17 cellular contexts compared by ENCODE assay signal in genomic region chr18:22493255-22493654, GRCh38.
DNase-seq lines count a peak whose midpoint lies in the region; ATAC-seq and TF ChIP-seq lines count a peak whose summit lies in the region.
"Had no signal": no experiment of that assay in that cellular context is flagged by ENCODE, and none has a peak within 500 bp of the region (broad histone marks: within the 10 kb centered on the region; RNA-seq: fewer than 3 reads in every experiment).

No MANE protein-coding gene starts in this region.

- peak overlapping the region; percentile 83; the same call in 1 of the 2 replicates for H4K5ac ChIP-seq in IMR-90 (ENCODE audit: low read depth, low read length)

- dilution Hi-C loops in IMR-90 (cut with HindIII; ENCODE audit: low sequenced_read_pairs, unreplicated experiment) = no loop called here

- H2BK20ac ChIP-seq in IMR-90 (ENCODE audit: low read depth, low read length) = peak overlapping the region; percentile 94; the same call in 1 of the 2 replicates

- H3K9me3 ChIP-seq in IMR-90 (ENCODE audit: control insufficient read depth, insufficient read depth, low read length) = peaks cover 3% of the 10 kb centered on the region; the same call in 1 of the 2 replicates
- no peaks in the 10 kb centered on the region for H3K9me3 ChIP-seq in smooth muscle cell (replicated peaks; ENCODE audit: low read depth)
- H3K9me3 ChIP-seq: BLaER1, HAP-1 had no signal

- H2AK9ac ChIP-seq in IMR-90 (replicated peaks; ENCODE audit: low read depth, low read length, poor library complexity) = no peak overlapping the region

- H3K4me2 ChIP-seq in IMR-90 (ENCODE audit: low read depth, low read length) = no peak overlapping the region
- peak overlapping the region; percentile 56 for H3K4me2 ChIP-seq in smooth muscle cell
- H3K4me2 ChIP-seq: BLaER1, KMS-11 had no signal

- peak overlapping the region; percentile 64 for H2BK5ac ChIP-seq in IMR-90 (ENCODE audit: low read depth, low read length, poor library complexity, severe bottlenecking)

- H3K27ac ChIP-seq in IMR-90 (ENCODE audit: insufficient read depth, low read length) (no peak overlapping the region), coronary artery (peak overlapping the region; percentile 60 to 74), smooth muscle cell (ENCODE audit: low read depth) (peak overlapping the region; percentile 84)
- H3K27ac ChIP-seq: BLaER1, KMS-11 had no signal

- TF ChIP-seq RAD21 in IMR-90 (IDR thresholded peaks at IDR 0.05; ENCODE audit: low read length) = no peak

- no peak overlapping the region for H3K56ac ChIP-seq in IMR-90 (ENCODE audit: extremely low read depth, insufficient read depth, low read length)

- peak overlapping the region; percentile 86; the same call in 1 of the 3 replicates for H2BK15ac ChIP-seq in IMR-90 (ENCODE audit: low read depth, low read length)

- H3K4me3 ChIP-seq in IMR-90 (ENCODE audit: insufficient read depth, low read depth, low read length) = no peak overlapping the region
- H3K4me3 ChIP-seq in coronary artery = no peak overlapping the region
- H3K4me3 ChIP-seq in smooth muscle cell = no peak overlapping the region
- H3K4me3 ChIP-seq: BLaER1, HAP-1 had no signal

- POLR2A ChIA-PET in IMR-90 (lab: Charles Lee; ENCODE audit: unreplicated experiment) = no interaction called here

- H3K4me1 ChIP-seq in IMR-90 (ENCODE audit: control insufficient read depth, insufficient read depth, low read length) = peaks cover 10% of the 10 kb centered on the region
- peaks cover 14% of the 10 kb centered on the region for H3K4me1 ChIP-seq in smooth muscle cell (ENCODE audit: low read depth)
- H3K4me1 ChIP-seq: BLaER1, HAP-1 had no signal

- peak overlapping the region; percentile 96 for H2BK120ac ChIP-seq in IMR-90 (ENCODE audit: low read depth, low read length)

- 0 out of 2 replicates have a peak overlapping the region, but pooled peaks have one; percentile 82 for H3K23ac ChIP-seq in IMR-90 (ENCODE audit: low read depth, low read length)

- H2AFZ ChIP-seq in IMR-90 (replicated peaks; ENCODE audit: low read length, poor library complexity) = no peak overlapping the region
- no peak overlapping the region for H2AFZ ChIP-seq in smooth muscle cell (ENCODE audit: low read depth)

- CTCF ChIA-PET in IMR-90 (lab: Yijun Ruan, JAX) = no interaction called here

- H4K20me1 ChIP-seq in IMR-90 (ENCODE audit: insufficient read depth, low read length) = no peaks in the 10 kb centered on the region
- no peaks in the 10 kb centered on the region for H4K20me1 ChIP-seq in smooth muscle cell (ENCODE audit: low read depth)
- H4K20me1 ChIP-seq: BLaER1 had no signal

- peak overlapping the region; percentile 76; the same call in 1 of the 2 replicates for H3K14ac ChIP-seq in IMR-90 (replicated peaks; ENCODE audit: low read depth, low read length)

- ATAC-seq in IMR-90 (ENCODE audit: low read depth) = no peak

- in situ Hi-C loops in IMR-90 (cut with MboI; ENCODE audit: low sequenced_read_pairs) = no loop called here

- TF ChIP-seq CTCF in IMR-90 (conservative IDR thresholded peaks at IDR 0.05; ENCODE audit: low read depth, low read length) (no peak), coronary artery (IDR thresholded peaks at IDR 0.05) (no peak), smooth muscle cell (IDR thresholded peaks at IDR 0.05; ENCODE audit: borderline replicate concordance, insufficient read depth, poor library complexity, severe bottlenecking) (no peak)

- no peaks in the 10 kb centered on the region for H3K36me3 ChIP-seq in IMR-90 (ENCODE audit: control insufficient read depth, insufficient read depth, low read length)
- H3K36me3 ChIP-seq in smooth muscle cell (ENCODE audit: low read depth) = peaks cover 6% of the 10 kb centered on the region
- H3K36me3 ChIP-seq: BLaER1, HAP-1 had no signal

- H4K8ac ChIP-seq in IMR-90 (ENCODE audit: low read depth in 2 of 2, low read length in 2 of 2) = peak overlapping the region; percentile 83 to 93; a peak in 3 of 4 replicates

- H3K79me2 ChIP-seq in smooth muscle cell (ENCODE audit: low read depth) = no peaks in the 10 kb centered on the region

- H3F3A ChIP-seq in smooth muscle cell (ENCODE audit: low read depth) = peaks cover 24% of the 10 kb centered on the region

- peak overlapping the region; percentile 93; the same call in 1 of the 2 replicates for H3K18ac ChIP-seq in IMR-90 (ENCODE audit: low read depth, low read length)

- no peaks in the 10 kb centered on the region for H3K79me1 ChIP-seq in IMR-90 (ENCODE audit: low read depth in 1 of 2, low read length in 2 of 2)

- H3K9ac ChIP-seq in IMR-90 (ENCODE audit: low read depth, low read length) (no peak overlapping the region), smooth muscle cell (ENCODE audit: low read depth) (peak overlapping the region; percentile 21)
- H3K9ac ChIP-seq: BLaER1, KMS-11 had no signal

- no peak overlapping the region for H2AK5ac ChIP-seq in IMR-90 (ENCODE audit: low read depth, low read length)

- H3K27me3 ChIP-seq in IMR-90 (ENCODE audit: control insufficient read depth, insufficient read depth, low read length) (no peaks in the 10 kb centered on the region), smooth muscle cell (ENCODE audit: low read depth) (no peaks in the 10 kb centered on the region)
- H3K27me3 ChIP-seq: BLaER1 had no signal

- H3K9me1 ChIP-seq in IMR-90 (ENCODE audit: insufficient read depth, low read length) = peaks cover 5% of the 10 kb centered on the region; the same call in 1 of the 2 replicates

- no TSS peak for BruUV-seq in IMR-90 (replicated peaks; lab: Mats Ljungman, UMichigan)

- intact Hi-C loops in IMR-90 (cut with micrococcal nuclease) = no loop called here

- H3K4ac ChIP-seq in IMR-90 (ENCODE audit: low read depth, low read length) = peak overlapping the region; percentile 89; the same call in 1 of the 2 replicates

- DNase-seq in DMS153 treated with DMSO at 0.1 percent for 48 hours (lab: John Stamatoyannopoulos, UW; ENCODE audit: unreplicated experiment) = peak; percentile 19
- DNase-seq in IMR-90 = no peak
- no peak for DNase-seq in coronary artery (ENCODE audit: low spot score)
- no peak for DNase-seq in smooth muscle cell (lab: John Stamatoyannopoulos, UW; ENCODE audit: unreplicated experiment)
- DNase-seq in OCI-M2 (lab: John Stamatoyannopoulos, UW; ENCODE audit: unreplicated experiment) = no peak
- DNase-seq in COLO668 (lab: John Stamatoyannopoulos, UW; ENCODE audit: unreplicated experiment) = no peak
- DNase-seq in NCI-H82 (lab: John Stamatoyannopoulos, UW) = no peak
- DNase-seq: COR-L47, DND-41, GF-D8, NCI-H1417 treated with DMSO at 0.1 percent for 48 hours, NCI-H2029 treated with DMSO at 0.1 percent for 48 hours, NCI-H510A treated with DMSO at 0.1 percent for 48 hours, SIG-M5 had no signal

- H4K91ac ChIP-seq in IMR-90 (ENCODE audit: insufficient read depth, low read depth, low read length) = peak overlapping the region; percentile 83; the same call in 1 of the 2 replicates

- TF ChIP-seq POLR2A in IMR-90 (IDR thresholded peaks at IDR 0.05; ENCODE audit: low read depth, low read length) = no peak

TF ChIP-seq in IMR-90, 13 proteins besides CTCF, POLR2A, EP300 and RAD21:
- TF ChIP-seq FOS (IDR thresholded peaks at IDR 0.05; ENCODE audit: low read depth, low read length) (no peak), BHLHE40 (IDR thresholded peaks at IDR 0.05; ENCODE audit: low read depth, low read length) (no peak), CEBPB (IDR thresholded peaks at IDR 0.05; ENCODE audit: low read depth, low read length) (no peak), RFX5 (IDR thresholded peaks at IDR 0.05; ENCODE audit: low read depth, low read length) (no peak), MXI1 (IDR thresholded peaks at IDR 0.05; ENCODE audit: borderline replicate concordance, low read depth, low read length) (no peak), RCOR1 (IDR thresholded peaks at IDR 0.05; ENCODE audit: insufficient replicate concordance, low read length) (no peak), MAZ (IDR thresholded peaks at IDR 0.05; ENCODE audit: borderline replicate concordance, low read depth, low read length) (no peak), MAFK (IDR thresholded peaks at IDR 0.05; ENCODE audit: low read depth, low read length) (no peak), NFE2L2 (IDR thresholded peaks at IDR 0.05; ENCODE audit: low read depth, low read length) (no peak)
- TF ChIP-seq, protein P1, sequence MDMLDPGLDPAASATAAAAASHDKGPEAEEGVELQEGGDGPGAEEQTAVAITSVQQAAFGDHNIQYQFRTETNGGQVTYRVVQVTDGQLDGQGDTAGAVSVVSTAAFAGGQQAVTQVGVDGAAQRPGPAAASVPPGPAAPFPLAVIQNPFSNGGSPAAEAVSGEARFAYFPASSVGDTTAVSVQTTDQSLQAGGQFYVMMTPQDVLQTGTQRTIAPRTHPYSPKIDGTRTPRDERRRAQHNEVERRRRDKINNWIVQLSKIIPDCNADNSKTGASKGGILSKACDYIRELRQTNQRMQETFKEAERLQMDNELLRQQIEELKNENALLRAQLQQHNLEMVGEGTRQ (IDR thresholded peaks at IDR 0.05; ENCODE audit: low read depth, low read length) = no peak
- TF ChIP-seq, protein P2, sequence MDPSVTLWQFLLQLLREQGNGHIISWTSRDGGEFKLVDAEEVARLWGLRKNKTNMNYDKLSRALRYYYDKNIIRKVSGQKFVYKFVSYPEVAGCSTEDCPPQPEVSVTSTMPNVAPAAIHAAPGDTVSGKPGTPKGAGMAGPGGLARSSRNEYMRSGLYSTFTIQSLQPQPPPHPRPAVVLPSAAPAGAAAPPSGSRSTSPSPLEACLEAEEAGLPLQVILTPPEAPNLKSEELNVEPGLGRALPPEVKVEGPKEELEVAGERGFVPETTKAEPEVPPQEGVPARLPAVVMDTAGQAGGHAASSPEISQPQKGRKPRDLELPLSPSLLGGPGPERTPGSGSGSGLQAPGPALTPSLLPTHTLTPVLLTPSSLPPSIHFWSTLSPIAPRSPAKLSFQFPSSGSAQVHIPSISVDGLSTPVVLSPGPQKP (IDR thresholded peaks at IDR 0.05; ENCODE audit: borderline replicate concordance, low read depth, low read length) = no peak
